Comparison of ENCODE assay signal across 1 cellular context in genomic region chr16:25013049-25013448, GRCh38.
TF ChIP-seq lines count a peak whose summit lies in the region.

No MANE protein-coding gene starts in this region.

TF ChIP-seq in A549, 52 proteins besides CTCF, POLR2A, EP300 and RAD21 (continued from another document):
- TF ChIP-seq HOXB13 (CRISPR knock-in tag; IDR thresholded peaks at IDR 0.05; ENCODE audit: low read depth) (no peak), HOXA7 (CRISPR knock-in tag; IDR thresholded peaks at IDR 0.05) (no peak), NR3C1 (IDR thresholded peaks at IDR 0.05) (no peak), RCOR1 (IDR thresholded peaks at IDR 0.05; ENCODE audit: low read depth, low read length) (no peak), ZFP36 (IDR thresholded peaks at IDR 0.05; ENCODE audit: borderline replicate concordance, partially characterized antibody) (no peak)
